In the genomic region with DNA sequence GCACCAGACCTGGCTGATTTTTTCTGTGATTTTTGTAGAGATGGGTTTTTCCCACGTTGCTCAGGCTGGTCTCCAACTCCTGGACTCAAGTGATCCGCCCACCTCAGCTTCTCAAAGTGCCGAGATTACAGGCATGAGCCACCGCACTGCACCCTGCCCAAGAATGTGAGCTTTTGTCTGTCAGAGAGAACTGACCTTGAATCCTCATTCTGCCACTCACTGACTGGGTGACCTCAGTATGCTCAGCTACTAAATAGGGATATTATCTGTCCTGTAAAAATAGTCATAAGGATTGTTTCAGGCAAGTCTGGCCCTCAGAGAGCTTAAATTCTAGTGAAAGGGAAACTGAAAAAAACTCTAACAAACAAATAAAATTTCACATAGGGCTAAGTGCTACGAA, we compare ENCODE assay signal across 20 cellular contexts. TPM values are rescaled to one million over a fixed set of nuclear protein-coding genes. Genes with fewer than 3 reads are reported as not detected.
A peak's percentile ranks its signal among the peaks of the same experiment; 100 is the strongest.
DNase-seq lines count a peak whose midpoint lies in the region; ATAC-seq, FAIRE-seq and TF ChIP-seq lines count a peak whose summit lies in the region.
"Had no signal": no experiment of that assay in that cellular context is flagged by ENCODE, and none has a peak within 500 bp of the region (broad histone marks: within the 10 kb centered on the region; RNA-seq: fewer than 3 reads in every experiment).

No MANE protein-coding gene starts in this region.

- no peaks in the 10 kb centered on the region for H3K9me3 ChIP-seq in CD4-positive, alpha-beta memory T cell (ENCODE audit: control insufficient read depth in 1 of 2, low read length in 2 of 2)
- H3K9me3 ChIP-seq in endothelial cell of umbilical vein (replicated peaks; ENCODE audit: control insufficient read depth, insufficient read depth, low read length) (no peaks in the 10 kb centered on the region), neutrophil (no peaks in the 10 kb centered on the region)
- H3K9me3 ChIP-seq: breast epithelium, heart left ventricle, sigmoid colon had no signal

- no peak overlapping the region for H3K4me3 ChIP-seq in CD4-positive, alpha-beta memory T cell (ENCODE audit: low read length in 2 of 2)
- H3K4me3 ChIP-seq in endothelial cell of umbilical vein (replicated peaks in 1 of 3; ENCODE audit: insufficient read depth in 1 of 3, low read depth in 1 of 3, low read length in 3 of 3): no peak overlapping the region
- H3K4me3 ChIP-seq in neutrophil (ENCODE audit: low read depth in 1 of 2, low read length in 1 of 2): no peak overlapping the region
- H3K4me3 ChIP-seq: breast epithelium, heart left ventricle, sigmoid colon had no signal

- FAIRE-seq in endothelial cell of umbilical vein (lab: Jason Lieb, UNC): peak; percentile 59
- FAIRE-seq: islet of Langerhans had no signal

- H3K36me3 Mint-ChIP-seq in CD4-positive, alpha-beta memory T cell: peaks cover 0 to 3% of the 10 kb centered on the region in 2 donors
- H3K36me3 Mint-ChIP-seq: activated CD8-positive, alpha-beta memory T cell treated with anti-CD3 and anti-CD28 coated beads, Interleukin-2, amount 10 ng/mL, durations not matched to agents 7 days and 5 days; mesothelial cell of epicardium had no signal

- H3K79me2 ChIP-seq in endothelial cell of umbilical vein (ENCODE audit: control insufficient read depth, insufficient read depth, low read length): peaks cover 16% of the 10 kb centered on the region

- peaks cover 18 to 31% (median 22%) of the 10 kb centered on the region in 4 donors for H3K4me1 Mint-ChIP-seq in CD4-positive, alpha-beta memory T cell

- no TSS peak for BruUV-seq in endothelial cell of umbilical vein (replicated peaks; lab: Mats Ljungman, UMichigan)

- H3K27me3 ChIP-seq in CD4-positive, alpha-beta memory T cell (ENCODE audit: insufficient read depth, low read length): no peaks in the 10 kb centered on the region
- H3K27me3 ChIP-seq in endothelial cell of umbilical vein (ENCODE audit: control insufficient read depth in 2 of 2, insufficient read depth in 2 of 2, low read length in 2 of 2): no peaks in the 10 kb centered on the region
- no peaks in the 10 kb centered on the region for H3K27me3 ChIP-seq in neutrophil
- H3K27me3 ChIP-seq: breast epithelium, heart left ventricle, sigmoid colon had no signal

- POLR2A ChIA-PET in CD4-positive, alpha-beta memory T cell (lab: Charles Lee; ENCODE audit: partially characterized antibody): interaction anchor here (3.6 kb wide), 1 partner anchor 27 kb away, joined by 22 read pairs; a partner anchor contains a TSS
- POLR2A ChIA-PET in endothelial cell of umbilical vein (lab: Charles Lee): no interaction called here

- dilution Hi-C loops in endothelial cell of umbilical vein (cut with MboI; ENCODE audit: extremely low pct_ligation_motif_present, low sequenced_read_pairs): no loop called here

- no peak overlapping the region for H3K9ac ChIP-seq in endothelial cell of umbilical vein (replicated peaks; ENCODE audit: extremely low read depth, insufficient read depth, low read length)

- H3K4me3 Mint-ChIP-seq in CD4-positive, alpha-beta memory T cell: peak overlapping the region in 2 of 8 donors; percentile 15 to 28
- H3K4me3 Mint-ChIP-seq: activated CD8-positive, alpha-beta memory T cell treated with anti-CD3 and anti-CD28 coated beads, Interleukin-2, amount 10 ng/mL, durations not matched to agents 7 days and 5 days; mesothelial cell of epicardium had no signal

- H3K27ac ChIP-seq in CD4-positive, alpha-beta memory T cell (ENCODE audit: low read depth, low read length): no peak overlapping the region
- H3K27ac ChIP-seq in VCaP (peak overlapping the region; percentile 88; the same call in 1 of the 2 replicates), endothelial cell of umbilical vein (ENCODE audit: insufficient read depth, low read depth, low read length) (no peak overlapping the region), neutrophil (peak overlapping the region; percentile 94)
- H3K27ac ChIP-seq: breast epithelium had no signal

- no peak for TF ChIP-seq POLR2A in endothelial cell of umbilical vein (IDR thresholded peaks at IDR 0.05; ENCODE audit: low read depth, low read length)

- ATAC-seq in HG03045 (IDR thresholded peaks at IDR 0.05; ENCODE audit: unreplicated experiment) (no peak), HG03097 (IDR thresholded peaks at IDR 0.05; ENCODE audit: low FRiP score, unreplicated experiment) (no peak)
- ATAC-seq: activated CD8-positive, alpha-beta memory T cell treated with anti-CD3 and anti-CD28 coated beads, Interleukin-2, amount 10 ng/mL, durations not matched to agents 7 days and 5 days; heart left ventricle had no signal

- no peak overlapping the region for H2AFZ ChIP-seq in endothelial cell of umbilical vein (ENCODE audit: low read depth, low read length)

- H3K9me3 Mint-ChIP-seq in CD4-positive, alpha-beta memory T cell: peaks cover 0 to 1% (median 0%) of the 10 kb centered on the region in 8 donors
- H3K9me3 Mint-ChIP-seq: mesothelial cell of epicardium had no signal

- CTCF ChIA-PET in CD4-positive, alpha-beta memory T cell (lab: Charles Lee; ENCODE audit: partially characterized antibody): interaction anchor here (0.7 to 5.5 kb wide), 9 partner anchors 9 to 64 kb away, joined by 3 to 86 read pairs (median 4); a partner anchor contains a TSS
- CTCF ChIA-PET in endothelial cell of umbilical vein (lab: Charles Lee): interaction anchor here (0.7 to 8.0 kb wide), 7 partner anchors 12 to 65 kb away, joined by 3 to 199 read pairs (median 3); a partner anchor contains a TSS

- H3K27ac Mint-ChIP-seq in CD4-positive, alpha-beta memory T cell: peak overlapping the region; percentile 52 to 100 (median 96)
- H3K27ac Mint-ChIP-seq: activated CD8-positive, alpha-beta memory T cell treated with anti-CD3 and anti-CD28 coated beads, Interleukin-2, amount 10 ng/mL, durations not matched to agents 7 days and 5 days had no signal

- TF ChIP-seq CTCF in VCaP (conservative IDR thresholded peaks at IDR 0.05) (no peak), endothelial cell of umbilical vein (IDR thresholded peaks at IDR 0.05; ENCODE audit: extremely low read depth in 1 of 2, insufficient read depth in 1 of 2, low read depth in 1 of 2, low read length in 2 of 2) (no peak), neutrophil (IDR thresholded peaks at IDR 0.05) (no peak)

- no peak for DNase-seq in CD4-positive, alpha-beta memory T cell
- no peak for DNase-seq in endothelial cell of umbilical vein (ENCODE audit: low read depth, low spot score)
- no peak for DNase-seq in Ammon's horn (ENCODE audit: low spot score)
- no peak for DNase-seq in SW480 (ENCODE audit: low spot score)
- DNase-seq: activated CD4-positive, CD25-positive, alpha-beta regulatory T cell treated with anti-CD3 and anti-CD28 coated beads, Interleukin-2, amount 50 U/mL, for 72 hours; activated CD8-positive, alpha-beta memory T cell treated with anti-CD3 and anti-CD28 coated beads, Interleukin-2, amount 10 ng/mL, durations not matched to agents 7 days and 5 days; heart left ventricle; MV-4-11; NCI-H2081; NCI-H526 treated with DMSO at 0.1 percent for 48 hours; SHP77; sigmoid colon; T-helper 2 cell had no signal

- H3K27me3 Mint-ChIP-seq in CD4-positive, alpha-beta memory T cell: no peaks in the 10 kb centered on the region
- H3K27me3 Mint-ChIP-seq: activated CD8-positive, alpha-beta memory T cell treated with anti-CD3 and anti-CD28 coated beads, Interleukin-2, amount 10 ng/mL, durations not matched to agents 7 days and 5 days had no signal

- no peaks in the 10 kb centered on the region for H3K36me3 ChIP-seq in CD4-positive, alpha-beta memory T cell (ENCODE audit: insufficient read depth, low read length)
- H3K36me3 ChIP-seq in endothelial cell of umbilical vein (ENCODE audit: control insufficient read depth in 2 of 2, extremely low read depth in 1 of 2, insufficient read depth in 2 of 2, low read length in 2 of 2) (no peaks in the 10 kb centered on the region), neutrophil (no peaks in the 10 kb centered on the region)
- H3K36me3 ChIP-seq: breast epithelium, heart left ventricle, sigmoid colon had no signal

- H3K9me1 ChIP-seq in endothelial cell of umbilical vein (replicated peaks; ENCODE audit: control insufficient read depth, extremely low read depth, insufficient read depth, low read length): no peaks in the 10 kb centered on the region

- no peaks in the 10 kb centered on the region for H4K20me1 ChIP-seq in endothelial cell of umbilical vein (replicated peaks; ENCODE audit: control insufficient read depth, extremely low read depth, insufficient read depth, low read length)

- intact Hi-C loops in CD4-positive, alpha-beta memory T cell (cut with micrococcal nuclease): loop anchor here (5.0 kb wide), 1 partner anchor 215 kb away; a partner anchor contains a TSS
- intact Hi-C loops in endothelial cell of umbilical vein (cut with micrococcal nuclease): no loop called here

- no peak overlapping the region for H3K4me2 ChIP-seq in endothelial cell of umbilical vein (ENCODE audit: insufficient read depth, low read length)

- H3K4me1 ChIP-seq in CD4-positive, alpha-beta memory T cell (ENCODE audit: insufficient read depth, low read length): peaks cover 20% of the 10 kb centered on the region
- H3K4me1 ChIP-seq in endothelial cell of umbilical vein (ENCODE audit: control insufficient read depth, extremely low read depth, insufficient read depth, low read length) (peaks cover 14% of the 10 kb centered on the region), neutrophil (ENCODE audit: control insufficient read depth in 1 of 2, insufficient read depth in 1 of 2, low read depth in 1 of 2, low read length in 1 of 2) (peaks cover 61 to 68% of the 10 kb centered on the region in 2 experiments)

RNA-seq across cellular contexts. Expression of a gene that starts 2.1 kb away (rescaled TPM):
- total RNA-seq in CD4-positive, alpha-beta memory T cell: 10 to 100 TPM; 25.3 to 28.4 TPM
- polyA plus RNA-seq in CD4-positive, alpha-beta memory T cell: 10 to 100 TPM; 21.2 to 23.8 TPM
- 28.8 and 29.8 TPM in 2 replicates for total RNA-seq in endothelial cell of umbilical vein
- 39.9 TPM in 2 replicates for polyA plus RNA-seq in endothelial cell of umbilical vein
- 18.3 and 21.4 TPM in 2 replicates for polyA plus RNA-seq in endothelial cell of umbilical vein (2011; cell fraction: cytosol; rRNA removed)
- 14.0 and 16.3 TPM in 2 replicates for polyA plus RNA-seq in endothelial cell of umbilical vein (2011; cell fraction: nucleus; rRNA removed)
- polyA plus RNA-seq in endothelial cell of umbilical vein (2012): 22.1 and 24.5 TPM in 2 replicates
- polyA minus RNA-seq in endothelial cell of umbilical vein: 72.6 and 84.6 TPM in 2 replicates
- 11.4 TPM for polyA minus RNA-seq in endothelial cell of umbilical vein (2011; cell fraction: cytosol; rRNA and poly(A)+ RNA removed)
- 9.4 and 11.6 TPM in 2 replicates for polyA minus RNA-seq in endothelial cell of umbilical vein (2011; cell fraction: nucleus; rRNA and poly(A)+ RNA removed)

RNA-seq across cellular contexts. Expression of a gene that starts 28.7 kb away (rescaled TPM):
- total RNA-seq in CD4-positive, alpha-beta memory T cell: 10 to 100 TPM; 15.7 to 16.6 TPM
- polyA plus RNA-seq in CD4-positive, alpha-beta memory T cell: 10 to 100 TPM in 1 of 2 donors, 1 to 10 TPM in 1; 6.6 to 26.4 TPM
- total RNA-seq in endothelial cell of umbilical vein: 15.5 and 17.5 TPM in 2 replicates
- 16.4 and 19.0 TPM in 2 replicates for polyA plus RNA-seq in endothelial cell of umbilical vein
- polyA plus RNA-seq in endothelial cell of umbilical vein (2011; cell fraction: cytosol; rRNA removed): 18.3 and 20.3 TPM in 2 replicates
- polyA plus RNA-seq in endothelial cell of umbilical vein (2011; cell fraction: nucleus; rRNA removed): 33.3 and 33.5 TPM in 2 replicates
- polyA plus RNA-seq in endothelial cell of umbilical vein (2012): 17.4 and 20.6 TPM in 2 replicates
- polyA minus RNA-seq in endothelial cell of umbilical vein: 18.7 and 19.7 TPM in 2 replicates
- polyA minus RNA-seq in endothelial cell of umbilical vein (2011; cell fraction: cytosol; rRNA and poly(A)+ RNA removed): 12.4 TPM
- polyA minus RNA-seq in endothelial cell of umbilical vein (2011; cell fraction: nucleus; rRNA and poly(A)+ RNA removed): 5.4 and 11.8 TPM in 2 replicates

Comparison
In these comparisons a context has a peak if more than half of its experiments do, and no peak if none do; other contexts are left out.
1. H3K27ac ChIP-seq: peak in VCaP (single experiment) and neutrophil (single experiment); none in CD4-positive, alpha-beta memory T cell (single experiment) and endothelial cell of umbilical vein (single experiment).